11 cellular contexts compared by ENCODE assay signal in the genomic region with DNA sequence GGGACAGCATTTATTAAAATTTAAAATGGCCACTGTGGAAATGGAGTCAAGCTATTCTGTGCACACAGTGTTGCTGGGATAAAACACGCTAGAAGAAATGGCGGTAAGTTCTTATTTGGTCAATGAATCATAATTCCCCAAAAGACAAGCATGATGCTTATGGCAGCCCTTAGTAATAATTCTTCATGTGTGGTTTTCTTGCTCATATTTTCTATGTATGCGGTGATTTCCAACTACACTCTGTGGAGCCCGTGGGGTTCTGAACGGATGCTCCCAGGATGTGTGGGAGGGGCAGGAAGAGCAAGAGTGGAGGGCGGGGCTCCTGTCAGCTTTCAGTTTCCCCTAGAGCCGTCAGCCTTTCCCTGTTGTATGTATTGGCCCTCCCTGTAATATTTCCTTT.
A peak's percentile ranks its signal among the peaks of the same experiment; 100 is the strongest.
DNase-seq lines count a peak whose midpoint lies in the region; ATAC-seq and TF ChIP-seq lines count a peak whose summit lies in the region.
"Had no signal": no experiment of that assay in that cellular context is flagged by ENCODE, and none has a peak within 500 bp of the region (broad histone marks: within the 10 kb centered on the region; RNA-seq: fewer than 3 reads in every experiment).

No MANE protein-coding gene starts in this region.

- peak; percentile 30 for DNase-seq in GM10266 (ENCODE audit: extremely low spot score)
- peak; percentile 67 for DNase-seq in LHCN-M2 (ENCODE audit: low read depth)
- peak; percentile 37 for DNase-seq in fibroblast of peridontal ligament (ENCODE audit: extremely low read depth)
- no peak for DNase-seq in GM13977 (ENCODE audit: low spot score)
- DNase-seq in activated CD4-positive, CD25-positive, alpha-beta regulatory T cell treated with anti-CD3 and anti-CD28 coated beads, Interleukin-2, amount 50 U/mL, for 72 hours, result no peak
- DNase-seq: activated B cell treated with CpG ODN at 0.5 μM for 24 hours; CD4-positive, alpha-beta memory T cell; NCI-H2081 treated with DMSO at 0.1 percent for 48 hours; ovary had no signal

- TF ChIP-seq CTCF in GM10266 (IDR thresholded peaks at IDR 0.05; ENCODE audit: control insufficient read depth, insufficient read depth, low read depth, missing control alignments), result no peak
- no peak for TF ChIP-seq CTCF in GM13977 (IDR thresholded peaks at IDR 0.05; ENCODE audit: extremely low read depth, insufficient read depth, missing control alignments)

- in situ Hi-C loops in GM13977 (cut with MboI; ENCODE audit: low pct_unique_long_range_greater_than_20kb, low sequenced_read_pairs, unreplicated experiment), result no loop called here

- ATAC-seq in GM19023 (IDR thresholded peaks at IDR 0.05; ENCODE audit: unreplicated experiment) (peak; percentile 53), GM19328 (IDR thresholded peaks at IDR 0.05; ENCODE audit: unreplicated experiment) (no peak)

Comparison
In these comparisons a context has a peak if more than half of its experiments do, and no peak if none do; other contexts are left out.
1. DNase-seq: peak in GM10266 (single experiment), LHCN-M2 (single experiment) and fibroblast of peridontal ligament (single experiment); none in GM13977 (single experiment) and activated CD4-positive, CD25-positive, alpha-beta regulatory T cell treated with anti-CD3 and anti-CD28 coated beads, Interleukin-2, amount 50 U/mL, for 72 hours (single experiment).